In genomic region chr12:5456025-5456424, GRCh38 we compare ENCODE assay signal across 14 cellular contexts. TPM values are rescaled to one million over a fixed set of nuclear protein-coding genes. Genes with fewer than 3 reads are reported as not detected.
"Had no signal": no experiment of that assay in that cellular context is flagged by ENCODE, and none has a peak within 500 bp of the region (broad histone marks: within the 10 kb centered on the region; RNA-seq: fewer than 3 reads in every experiment).

No MANE protein-coding gene starts in this region.

- H3K27ac ChIP-seq: gastroesophageal sphincter, thyroid gland, vagina had no signal

- H3K4me3 ChIP-seq: gastroesophageal sphincter, skin epidermis, thyroid gland, vagina had no signal

- H3K27me3 ChIP-seq: thyroid gland, vagina had no signal

- ATAC-seq: gastroesophageal sphincter had no signal

- H3K36me3 ChIP-seq: gastroesophageal sphincter, thyroid gland, vagina had no signal

- H3K9me3 ChIP-seq: gastroesophageal sphincter, thyroid gland, vagina had no signal

- DNase-seq: activated CD4-positive, alpha-beta memory T cell treated with anti-CD3 and anti-CD28 coated beads, Interleukin-2, amount 10 ng/mL, durations not matched to agents 7 days and 5 days; activated CD4-positive, CD25-positive, alpha-beta regulatory T cell treated with anti-CD3 and anti-CD28 coated beads, Interleukin-2, amount 50 U/mL, for 72 hours; activated gamma-delta T cell; activated T-cell treated with anti-CD3 and anti-CD28 coated beads, Interleukin-2, amount 50 U/mL, for 48 hours; amygdala; kidney; naive thymus-derived CD4-positive, alpha-beta T cell; posterior cingulate gyrus; thyroid gland had no signal

- H3K4me1 ChIP-seq: gastroesophageal sphincter, thyroid gland had no signal

RNA-seq across cellular contexts. Expression of gene NTF3, which starts 24.1 kb away (rescaled TPM):
- total RNA-seq: activated CD4-positive, alpha-beta memory T cell treated with anti-CD3 and anti-CD28 coated beads, Interleukin-2, amount 10 ng/mL, durations not matched to agents 7 days and 5 days; bronchial epithelial cell; mononuclear cell; naive thymus-derived CD4-positive, alpha-beta T cell; thyroid gland had no signal
- polyA plus RNA-seq: naive thymus-derived CD4-positive, alpha-beta T cell had no signal
